ENCODE assay signal across 12 cellular contexts in genomic region chr7:497946-498655, GRCh38. TPM values are rescaled to one million over a fixed set of nuclear protein-coding genes. Genes with fewer than 3 reads are reported as not detected.
DNase-seq lines count a peak whose midpoint lies in the region; ATAC-seq and TF ChIP-seq lines count a peak whose summit lies in the region.
"Had no signal": no experiment of that assay in that cellular context is flagged by ENCODE, and none has a peak within 500 bp of the region (broad histone marks: within the 10 kb centered on the region; RNA-seq: fewer than 3 reads in every experiment).

No MANE protein-coding gene starts in this region.

- ATAC-seq in HG03439 (IDR thresholded peaks at IDR 0.05; ENCODE audit: unreplicated experiment), result no peak
- ATAC-seq: activated CD8-positive, alpha-beta T cell treated with anti-CD3 and anti-CD28 coated beads for 36 hours had no signal

- no peaks in the 10 kb centered on the region for H3K9me3 Mint-ChIP-seq in activated CD4-positive, alpha-beta T cell treated with anti-CD3 and anti-CD28 coated beads, Interleukin-2, amount 10 ng/mL, durations not matched to agents 7 days and 5 days
- no peaks in the 10 kb centered on the region for H3K9me3 Mint-ChIP-seq in chondrocyte (ENCODE audit: low read depth)
- H3K9me3 Mint-ChIP-seq: activated CD8-positive, alpha-beta T cell treated with anti-CD3 and anti-CD28 coated beads for 36 hours; immature natural killer cell had no signal

- peak overlapping the region; percentile 0 for H3K27ac Mint-ChIP-seq in activated CD4-positive, alpha-beta T cell treated with anti-CD3 and anti-CD28 coated beads, Interleukin-2, amount 10 ng/mL, durations not matched to agents 7 days and 5 days
- no peak overlapping the region for H3K27ac Mint-ChIP-seq in chondrocyte (ENCODE audit: unreplicated experiment)
- H3K27ac Mint-ChIP-seq: activated CD8-positive, alpha-beta T cell treated with anti-CD3 and anti-CD28 coated beads for 36 hours had no signal

- peaks cover 3% of the 10 kb centered on the region for H3K4me1 Mint-ChIP-seq in activated CD4-positive, alpha-beta T cell treated with anti-CD3 and anti-CD28 coated beads, Interleukin-2, amount 10 ng/mL, durations not matched to agents 7 days and 5 days
- H3K4me1 Mint-ChIP-seq in chondrocyte (ENCODE audit: low read depth), result peaks cover 12% of the 10 kb centered on the region
- H3K4me1 Mint-ChIP-seq: immature natural killer cell had no signal

- no peaks in the 10 kb centered on the region for H3K36me3 Mint-ChIP-seq in activated CD4-positive, alpha-beta T cell treated with anti-CD3 and anti-CD28 coated beads, Interleukin-2, amount 10 ng/mL, durations not matched to agents 7 days and 5 days (ENCODE audit: low read depth)
- peaks cover 31% of the 10 kb centered on the region for H3K36me3 Mint-ChIP-seq in chondrocyte (ENCODE audit: low read depth)
- H3K36me3 Mint-ChIP-seq: immature natural killer cell had no signal

- H3K4me3 Mint-ChIP-seq in activated CD4-positive, alpha-beta T cell treated with anti-CD3 and anti-CD28 coated beads, Interleukin-2, amount 10 ng/mL, durations not matched to agents 7 days and 5 days, result no peak overlapping the region
- H3K4me3 Mint-ChIP-seq in chondrocyte (ENCODE audit: unreplicated experiment), result no peak overlapping the region
- H3K4me3 Mint-ChIP-seq: activated CD8-positive, alpha-beta T cell treated with anti-CD3 and anti-CD28 coated beads for 36 hours; immature natural killer cell had no signal

- no peak for DNase-seq in activated CD4-positive, alpha-beta T cell treated with anti-CD3 and anti-CD28 coated beads, Interleukin-2, amount 10 ng/mL, durations not matched to agents 7 days and 5 days
- no peak for DNase-seq in activated CD4-positive, alpha-beta T cell treated with anti-CD3 and anti-CD28 coated beads, Interleukin-2, amount 50 U/mL, for 48 hours
- DNase-seq in chondrocyte (ENCODE audit: low spot score) (peak; percentile 37), midbrain (lab: John Stamatoyannopoulos, UW) (peak; percentile 82), superior temporal gyrus (ENCODE audit: extremely low spot score) (peak; percentile 94), NCI-H187 (lab: John Stamatoyannopoulos, UW) (no peak), NCI-H128 (lab: John Stamatoyannopoulos, UW; ENCODE audit: unreplicated experiment) (no peak)
- DNase-seq: activated CD8-positive, alpha-beta T cell treated with anti-CD3 and anti-CD28 coated beads for 36 hours; immature natural killer cell; mesendoderm; NCI-H774 had no signal

- no peak for TF ChIP-seq CTCF in chondrocyte (IDR thresholded peaks at IDR 0.05)

- CTCF ChIA-PET in activated CD4-positive, alpha-beta T cell treated with anti-CD3 and anti-CD28 coated beads, Interleukin-2, amount 10 ng/mL, durations not matched to agents 7 days and 5 days (lab: Charles Lee), result interaction anchor here (0.7 kb wide), 1 partner anchor 156 kb away, joined by 3 read pairs; no protein-coding TSS in a partner anchor

- no peaks in the 10 kb centered on the region for H3K27me3 Mint-ChIP-seq in activated CD4-positive, alpha-beta T cell treated with anti-CD3 and anti-CD28 coated beads, Interleukin-2, amount 10 ng/mL, durations not matched to agents 7 days and 5 days
- H3K27me3 Mint-ChIP-seq in chondrocyte (ENCODE audit: low read depth), result no peaks in the 10 kb centered on the region
- H3K27me3 Mint-ChIP-seq: activated CD8-positive, alpha-beta T cell treated with anti-CD3 and anti-CD28 coated beads for 36 hours had no signal

- POLR2A ChIA-PET in activated CD4-positive, alpha-beta T cell treated with anti-CD3 and anti-CD28 coated beads, Interleukin-2, amount 10 ng/mL, durations not matched to agents 7 days and 5 days (lab: Charles Lee), result no interaction called here

RNA-seq across cellular contexts. Expression of gene PDGFA, which starts 21.5 kb away (rescaled TPM):
- under 1 TPM; 0.37 to 0.46 TPM for total RNA-seq in activated CD4-positive, alpha-beta T cell treated with anti-CD3 and anti-CD28 coated beads, Interleukin-2, amount 10 ng/mL, durations not matched to agents 7 days and 5 days
- 38.1 to 72.5 TPM (median 70.6 TPM) in 3 replicates for total RNA-seq in chondrocyte

Comparison
In these comparisons a context has a peak if more than half of its experiments do, and no peak if none do; other contexts are left out.
1. DNase-seq: peak in chondrocyte (single experiment), midbrain (single experiment) and superior temporal gyrus (single experiment); none in activated CD4-positive, alpha-beta T cell treated with anti-CD3 and anti-CD28 coated beads, Interleukin-2, amount 10 ng/mL, durations not matched to agents 7 days and 5 days (single experiment), activated CD4-positive, alpha-beta T cell treated with anti-CD3 and anti-CD28 coated beads, Interleukin-2, amount 50 U/mL, for 48 hours (0 of 2), NCI-H187 (0 of 2) and NCI-H128 (single experiment).
2. RNA of gene PDGFA, which starts 21.5 kb away (total RNA-seq): 38.1 to 72.5 TPM in chondrocyte; 0.37 to 0.46 TPM in activated CD4-positive, alpha-beta T cell treated with anti-CD3 and anti-CD28 coated beads, Interleukin-2, amount 10 ng/mL, durations not matched to agents 7 days and 5 days; every median in the first group is over 10 times any median in the second.